Comparison of ENCODE assay signal across 30 cellular contexts in genomic region chr12:16946691-16947090, GRCh38.
"Had no signal": no experiment of that assay in that cellular context is flagged by ENCODE, and none has a peak within 500 bp of the region (broad histone marks: within the 10 kb centered on the region; RNA-seq: fewer than 3 reads in every experiment).

No MANE protein-coding gene starts in this region.

- H3K4me2 ChIP-seq: hepatocyte had no signal

- ATAC-seq: activated CD4-positive, alpha-beta T cell treated with anti-CD3 and anti-CD28 coated beads for 36 hours; activated CD8-positive, alpha-beta memory T cell treated with anti-CD3 and anti-CD28 coated beads, Interleukin-2, amount 10 ng/mL, durations not matched to agents 7 days and 5 days; activated CD8-positive, alpha-beta T cell treated with anti-CD3 and anti-CD28 coated beads, Interleukin-2, amount 10 ng/mL, durations not matched to agents 7 days and 5 days; activated naive CD8-positive, alpha-beta T cell treated with anti-CD3 and anti-CD28 coated beads, Interleukin-2, amount 50 U/mL, for 24 hours; effector memory CD8-positive, alpha-beta T cell; gastroesophageal sphincter; heart right ventricle; T-helper 17 cell had no signal

- H3K4me3 ChIP-seq: adrenal gland, ascending aorta, esophagus squamous epithelium, gastroesophageal sphincter, heart right ventricle, hepatocyte had no signal

- DNase-seq: activated CD4-positive, alpha-beta memory T cell treated with anti-CD3 and anti-CD28 coated beads for 36 hours; activated CD4-positive, alpha-beta T cell treated with anti-CD3 and anti-CD28 coated beads for 36 hours; activated CD4-positive, alpha-beta T cell treated with anti-CD3 and anti-CD28 coated beads, Interleukin-2, amount 10 ng/mL, durations not matched to agents 24 days and 14 days; activated CD4-positive, CD25-positive, alpha-beta regulatory T cell; activated CD4-positive, CD25-positive, alpha-beta regulatory T cell treated with anti-CD3 and anti-CD28 coated beads, Interleukin-2, amount 50 U/mL, for 72 hours; activated CD8-positive, alpha-beta memory T cell treated with anti-CD3 and anti-CD28 coated beads, Interleukin-2, amount 10 ng/mL, durations not matched to agents 7 days and 5 days; activated CD8-positive, alpha-beta memory T cell treated with anti-CD3 and anti-CD28 coated beads, Interleukin-2, amount 50 U/mL, for 4 hours; activated CD8-positive, alpha-beta T cell treated with anti-CD3 and anti-CD28 coated beads, Interleukin-2, amount 10 ng/mL, durations not matched to agents 7 days and 5 days; activated effector memory CD4-positive, alpha-beta T cell treated with anti-CD3 and anti-CD28 coated beads, Interleukin-2, amount 50 U/mL, for 16 hours; activated naive CD4-positive, alpha-beta T cell treated with anti-CD3 and anti-CD28 coated beads for 36 hours; activated naive CD8-positive, alpha-beta T cell treated with anti-CD3 and anti-CD28 coated beads for 36 hours; activated naive CD8-positive, alpha-beta T cell treated with anti-CD3 and anti-CD28 coated beads, Interleukin-2, amount 50 U/mL, for 24 hours; activated T-cell treated with anti-CD3 and anti-CD28 coated beads, Interleukin-2, amount 50 U/mL, for 1 hour; activated T-cell treated with anti-CD3 and anti-CD28 coated beads, Interleukin-2, amount 50 U/mL, for 48 hours; adrenal gland; caudate nucleus; cortex of kidney; dermis blood vessel endothelial cell; effector CD4-positive, alpha-beta T cell; effector memory CD8-positive, alpha-beta T cell; esophagus squamous epithelium; foreskin melanocyte; heart right ventricle; T-helper 17 cell; T1000 had no signal

- H3K9me3 ChIP-seq: adrenal gland, ascending aorta, esophagus squamous epithelium, gastroesophageal sphincter, heart right ventricle had no signal

- H3K4me1 ChIP-seq: adrenal gland, ascending aorta, esophagus squamous epithelium, gastroesophageal sphincter, heart right ventricle had no signal

- FAIRE-seq: colon had no signal

- H3K27me3 ChIP-seq: adrenal gland, ascending aorta, esophagus squamous epithelium, gastroesophageal sphincter, heart right ventricle, hepatocyte had no signal

- H3K27ac ChIP-seq: adrenal gland, ascending aorta, epithelial cell of prostate, esophagus squamous epithelium, gastroesophageal sphincter, heart right ventricle, hepatocyte had no signal

- H3K36me3 ChIP-seq: adrenal gland, ascending aorta, esophagus squamous epithelium, gastroesophageal sphincter, heart right ventricle had no signal
